In the genomic region with DNA sequence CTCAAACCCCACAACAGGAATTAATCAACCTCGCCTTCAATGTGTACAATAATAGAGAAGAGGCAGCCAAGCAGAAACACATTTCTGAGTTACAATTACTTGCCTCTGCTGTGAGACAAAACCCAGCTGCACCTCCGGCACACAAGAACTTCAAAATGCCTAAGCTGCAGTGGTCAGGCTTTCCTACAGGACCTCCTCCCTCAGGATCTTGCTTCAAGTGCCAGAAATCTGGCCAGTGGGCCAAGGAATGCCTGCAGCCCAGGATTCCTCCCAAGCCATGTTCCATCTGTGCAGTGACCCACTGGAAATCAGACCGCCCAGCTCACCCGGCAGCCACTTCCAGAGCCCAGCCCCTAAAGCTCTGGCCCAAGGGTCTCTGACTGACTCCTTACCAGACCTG, we compare ENCODE assay signal across 1 cellular context.
TF ChIP-seq lines count a peak whose summit lies in the region.

No MANE protein-coding gene starts in this region.

TF ChIP-seq in K562, 482 proteins besides CTCF, POLR2A, EP300 and RAD21:
- TF ChIP-seq ZFP36 (IDR thresholded peaks at IDR 0.05; ENCODE audit: low read depth, low read length, partially characterized antibody) (peak; percentile 36), STAT6 (CRISPR knock-in tag; IDR thresholded peaks at IDR 0.05) (no peak), SRSF1 (IDR thresholded peaks at IDR 0.05; ENCODE audit: low read depth, low read length) (no peak), SAP30 (IDR thresholded peaks at IDR 0.05; ENCODE audit: borderline replicate concordance, insufficient read depth, low read depth, low read length, poor library complexity, severe bottlenecking) (no peak)
TF ChIP-seq in K562: peak in this region for 1.
